ENCODE assay signal across 24 cellular contexts in genomic region chr9:84366683-84367082, GRCh38.
"Had no signal": no experiment of that assay in that cellular context is flagged by ENCODE, and none has a peak within 500 bp of the region (broad histone marks: within the 10 kb centered on the region; RNA-seq: fewer than 3 reads in every experiment).

No MANE protein-coding gene starts in this region.

- H3K4me3 Mint-ChIP-seq: activated CD4-positive, alpha-beta T cell treated with anti-CD3 and anti-CD28 coated beads, Interleukin-2, amount 10 ng/mL, durations not matched to agents 7 days and 5 days; activated CD8-positive, alpha-beta T cell treated with anti-CD3 and anti-CD28 coated beads for 36 hours; activated naive CD8-positive, alpha-beta T cell treated with anti-CD3 and anti-CD28 coated beads, Interleukin-2, amount 50 U/mL, for 24 hours; activated T-cell treated with anti-CD3 and anti-CD28 coated beads, Interleukin-2, amount 50 U/mL, for 4 hours; activated T-helper 17 cell treated with anti-CD3 and anti-CD28 coated beads, Interleukin-2, amount 50 U/mL, for 72 hours; central memory CD8-positive, alpha-beta T cell; dendritic cell treated with granulocyte-macrophage colony-stimulating factor and Interleukin-4, amounts not matched to agents 40 ng/mL and 50 ng/mL, for 4 days; endodermal cell; naive B cell; neural crest cell; T-helper 17 cell had no signal

- DNase-seq: activated CD4-positive, alpha-beta T cell treated with anti-CD3 and anti-CD28 coated beads, Interleukin-2, amount 10 ng/mL, durations not matched to agents 7 days and 5 days; activated CD4-positive, CD25-positive, alpha-beta regulatory T cell treated with anti-CD3 and anti-CD28 coated beads, Interleukin-2, amount 50 U/mL, for 72 hours; activated CD8-positive, alpha-beta T cell treated with anti-CD3 and anti-CD28 coated beads for 36 hours; activated gamma-delta T cell treated with Interleukin-2 at 50 U/mL for 16 hours; activated naive CD4-positive, alpha-beta T cell treated with anti-CD3 and anti-CD28 coated beads, Interleukin-2, amount 50 U/mL, for 16 hours; activated naive CD8-positive, alpha-beta T cell treated with anti-CD3 and anti-CD28 coated beads, Interleukin-2, amount 50 U/mL, for 24 hours; activated T-cell treated with anti-CD3 and anti-CD28 coated beads, Interleukin-2, amount 50 U/mL, for 4 hours; amygdala; endodermal cell; foreskin keratinocyte; heart left ventricle; left lung; lower lobe of right lung; naive B cell; stimulated activated naive CD4-positive, alpha-beta T cell treated with Interleukin-2 at 50 U/mL for 16 hours; T-helper 17 cell; T1000; transverse colon had no signal

- H3K4me1 Mint-ChIP-seq: activated naive CD8-positive, alpha-beta T cell treated with anti-CD3 and anti-CD28 coated beads, Interleukin-2, amount 50 U/mL, for 24 hours; activated T-helper 17 cell treated with anti-CD3 and anti-CD28 coated beads, Interleukin-2, amount 50 U/mL, for 72 hours; central memory CD8-positive, alpha-beta T cell; neural crest cell had no signal

- H3K27me3 ChIP-seq: esophagus muscularis mucosa, foreskin keratinocyte, heart left ventricle, left lung, right atrium auricular region, transverse colon had no signal

- ATAC-seq: activated CD8-positive, alpha-beta T cell treated with anti-CD3 and anti-CD28 coated beads for 36 hours; activated naive CD8-positive, alpha-beta T cell treated with anti-CD3 and anti-CD28 coated beads, Interleukin-2, amount 50 U/mL, for 24 hours; activated T-helper 17 cell treated with anti-CD3 and anti-CD28 coated beads, Interleukin-2, amount 50 U/mL, for 72 hours; foreskin keratinocyte; heart left ventricle; left lung; lower lobe of right lung; T-helper 17 cell had no signal

- H3K27me3 Mint-ChIP-seq: dendritic cell treated with granulocyte-macrophage colony-stimulating factor and Interleukin-4, amounts not matched to agents 40 ng/mL and 50 ng/mL, for 4 days had no signal

- H3K9me3 Mint-ChIP-seq: activated naive CD8-positive, alpha-beta T cell treated with anti-CD3 and anti-CD28 coated beads, Interleukin-2, amount 50 U/mL, for 24 hours; central memory CD8-positive, alpha-beta T cell; dendritic cell treated with granulocyte-macrophage colony-stimulating factor and Interleukin-4, amounts not matched to agents 40 ng/mL and 50 ng/mL, for 4 days; endodermal cell; neural crest cell had no signal

- H3K36me3 ChIP-seq: esophagus muscularis mucosa, heart left ventricle, left lung, lower lobe of right lung, right atrium auricular region, transverse colon had no signal

- H3K27ac Mint-ChIP-seq: activated CD4-positive, alpha-beta T cell treated with anti-CD3 and anti-CD28 coated beads, Interleukin-2, amount 10 ng/mL, durations not matched to agents 7 days and 5 days; activated CD8-positive, alpha-beta T cell treated with anti-CD3 and anti-CD28 coated beads for 36 hours; activated naive CD8-positive, alpha-beta T cell treated with anti-CD3 and anti-CD28 coated beads, Interleukin-2, amount 50 U/mL, for 24 hours; activated T-helper 17 cell treated with anti-CD3 and anti-CD28 coated beads, Interleukin-2, amount 50 U/mL, for 72 hours; dendritic cell treated with granulocyte-macrophage colony-stimulating factor and Interleukin-4, amounts not matched to agents 40 ng/mL and 50 ng/mL, for 4 days; naive B cell; T-helper 17 cell had no signal

- H3K9me3 ChIP-seq: esophagus muscularis mucosa, left lung, lower lobe of right lung, transverse colon had no signal

- H3K27ac ChIP-seq: esophagus muscularis mucosa, foreskin keratinocyte, heart left ventricle, lower lobe of right lung, right atrium auricular region, transverse colon had no signal

- H3K4me1 ChIP-seq: esophagus muscularis mucosa, foreskin keratinocyte, right atrium auricular region, transverse colon had no signal

- H3K4me3 ChIP-seq: esophagus muscularis mucosa, heart left ventricle, left lung, lower lobe of right lung, right atrium auricular region, transverse colon had no signal
